In genomic region chr3:153161138-153161713, GRCh38 we compare ENCODE assay signal across 8 cellular contexts. TPM values are rescaled to one million over a fixed set of nuclear protein-coding genes. Genes with fewer than 3 reads are reported as not detected.
A peak's percentile ranks its signal among the peaks of the same experiment; 100 is the strongest.
DNase-seq lines count a peak whose midpoint lies in the region; ATAC-seq, FAIRE-seq and TF ChIP-seq lines count a peak whose summit lies in the region.

No MANE protein-coding gene starts in this region.

- DNase-seq in NCI-H128 (lab: John Stamatoyannopoulos, UW; ENCODE audit: unreplicated experiment) (peak; percentile 97), T-helper 17 cell (peak; percentile 71 to 84 (median 78)), anterior cingulate cortex (lab: John Stamatoyannopoulos, UW) (peak; percentile 42 to 98 (median 90)), right atrium auricular region (ENCODE audit: low spot score) (peak; percentile 98), prostate gland (ENCODE audit: low spot score) (peak; percentile 96), urothelium cell line (ENCODE audit: low spot score) (peak; percentile 91)

- TF ChIP-seq POLR2A in prostate gland (IDR thresholded peaks at IDR 0.05), result peak; percentile 70

- 1% methylated on average over 27 of the region's 27 CpGs for WGBS in prostate gland

- peak overlapping the region; percentile 98 for H3K4me3 Mint-ChIP-seq in T-helper 17 cell

- peak overlapping the region; percentile 82 to 88 for H3K27ac ChIP-seq in right atrium auricular region
- H3K27ac ChIP-seq in prostate gland, result peak overlapping the region; percentile 86 to 94

- H3K36me3 ChIP-seq in right atrium auricular region (no peaks in the 10 kb centered on the region), prostate gland (no peaks in the 10 kb centered on the region)

- H3K4me1 ChIP-seq in right atrium auricular region (peaks cover 0 to 22% of the 10 kb centered on the region in 2 donors), prostate gland (replicated peaks) (no peaks in the 10 kb centered on the region)

- H3K4me1 Mint-ChIP-seq in T-helper 17 cell, result peaks cover 28% of the 10 kb centered on the region

- H3K27me3 ChIP-seq in right atrium auricular region, result no peaks in the 10 kb centered on the region
- H3K27me3 ChIP-seq in prostate gland (replicated peaks; ENCODE audit: insufficient read depth), result no peaks in the 10 kb centered on the region

- ATAC-seq in HG02759 (IDR thresholded peaks at IDR 0.05; ENCODE audit: unreplicated experiment) (peak; percentile 75), T-helper 17 cell (peak; percentile 83)

- FAIRE-seq in urothelium cell line (lab: Jason Lieb, UNC), result no peak

- H3K36me3 Mint-ChIP-seq in T-helper 17 cell (ENCODE audit: low read depth), result peaks cover 2% of the 10 kb centered on the region

- H3K27me3 Mint-ChIP-seq in T-helper 17 cell, result no peaks in the 10 kb centered on the region

- no peak for TF ChIP-seq CTCF in GM12875 (IDR thresholded peaks at IDR 0.05; ENCODE audit: borderline replicate concordance, insufficient read depth, low read depth, low read length)
- no peak for TF ChIP-seq CTCF in right atrium auricular region (IDR thresholded peaks at IDR 0.05)
- TF ChIP-seq CTCF in prostate gland (IDR thresholded peaks at IDR 0.05), result peak in 1 of 4 experiments; percentile 10

- peak overlapping the region; percentile 95 for H3K4me3 ChIP-seq in GM12875 (ENCODE audit: low read depth, low read length)
- H3K4me3 ChIP-seq in right atrium auricular region, result peak overlapping the region; percentile 64 to 65
- peak overlapping the region; percentile 83 to 87 for H3K4me3 ChIP-seq in prostate gland

- H3K27ac Mint-ChIP-seq in T-helper 17 cell, result peak overlapping the region; percentile 94

- no peaks in the 10 kb centered on the region for H3K9me3 ChIP-seq in T-helper 17 cell (ENCODE audit: control insufficient read depth, low read length, poor library complexity, severe bottlenecking)
- no peaks in the 10 kb centered on the region for H3K9me3 ChIP-seq in right atrium auricular region
- no peaks in the 10 kb centered on the region for H3K9me3 ChIP-seq in prostate gland

- intact Hi-C loops in prostate gland (cut with DNase I), result loop anchor here (10.0 kb wide), 2 partner anchors 106 to 434 kb away; no protein-coding TSS in a partner anchor

RNA-seq across cellular contexts. Expression of gene RAP2B, which starts 0.8 kb away (rescaled TPM):
- total RNA-seq in T-helper 17 cell (10 to 100 TPM; 19.7 to 34.3 TPM), right atrium auricular region (1 to 10 TPM; 3.3 to 4.9 TPM), prostate gland (10 to 100 TPM in 1 of 2 donors, 1 to 10 TPM in 1; 8.3 to 13.8 TPM)

Comparison
In these comparisons a context has a peak if more than half of its experiments do, and no peak if none do; other contexts are left out.
1. Peak in every context shown above with its lines: DNase-seq, ATAC-seq, H3K4me3 ChIP-seq and H3K27ac ChIP-seq.